In the genomic region with DNA sequence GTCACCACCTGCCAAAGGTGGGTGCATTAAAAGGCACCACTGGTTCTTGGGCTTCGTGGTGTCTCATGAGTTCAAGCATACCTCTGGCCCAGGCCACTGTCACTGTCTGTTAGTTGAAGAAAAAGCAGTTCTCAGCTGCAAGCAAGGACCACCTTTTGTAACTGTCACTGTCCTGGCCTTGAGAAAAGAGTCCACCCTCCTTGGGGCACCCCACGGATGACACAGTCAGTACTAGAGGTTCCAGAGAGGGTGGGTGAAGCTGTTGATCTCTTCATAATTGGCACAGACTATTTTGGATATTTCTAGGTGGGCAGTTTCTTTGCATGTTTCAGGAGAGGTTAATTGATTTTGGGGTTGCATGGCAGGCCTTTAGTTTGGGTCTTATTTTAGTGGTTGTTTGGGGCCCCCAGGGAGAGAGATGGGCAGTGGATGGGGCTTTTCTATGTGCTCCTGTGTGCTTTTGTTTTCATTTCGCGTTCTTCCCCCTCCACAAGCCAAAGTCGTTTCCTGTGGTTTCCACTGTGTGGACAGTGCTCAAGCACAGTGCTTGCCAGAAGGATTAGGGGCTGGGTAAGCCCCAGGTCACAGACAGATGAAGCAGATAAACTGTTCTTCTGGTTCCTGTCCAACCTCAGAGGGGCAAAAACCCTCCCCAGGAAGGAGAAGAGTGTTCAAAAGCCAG, we compare ENCODE assay signal across 9 cellular contexts.
DNase-seq lines count a peak whose midpoint lies in the region; ATAC-seq and TF ChIP-seq lines count a peak whose summit lies in the region.
"Had no signal": no experiment of that assay in that cellular context is flagged by ENCODE, and none has a peak within 500 bp of the region (broad histone marks: within the 10 kb centered on the region; RNA-seq: fewer than 3 reads in every experiment).

No MANE protein-coding gene starts in this region.

- POLR2A ChIA-PET in PC-3 (lab: Charles Lee; ENCODE audit: unreplicated experiment): no interaction called here

- H3K27ac Mint-ChIP-seq in activated T-cell treated with anti-CD3 and anti-CD28 coated beads, Interleukin-2, amount 50 U/mL, for 72 hours: peak overlapping the region; percentile 87
- peak overlapping the region; percentile 88 for H3K27ac Mint-ChIP-seq in T-helper 1 cell treated with Interleukin-12 subunit alpha and Interleukin-12 subunit beta and Interleukin-4 antibody, amounts not matched to agents 30 μg/mL and 1 μg/mL, for 36 hours
- peak overlapping the region; percentile 71 for H3K27ac Mint-ChIP-seq in stimulated activated memory B cell treated with anti-CD40 and anti-IgM and Interleukin-4, amounts not matched to agents 10 μg/mL and 1 μg/mL and 100 μg/mL, for 72 hours
- no peak overlapping the region for H3K27ac Mint-ChIP-seq in GM23338

- no peak overlapping the region for H2AFZ ChIP-seq in GM23338
- no peak overlapping the region for H2AFZ ChIP-seq in PC-3 (ENCODE audit: low read length)

- H3K4me1 Mint-ChIP-seq in activated T-cell treated with anti-CD3 and anti-CD28 coated beads, Interleukin-2, amount 50 U/mL, for 72 hours (ENCODE audit: low read depth): peaks cover 24% of the 10 kb centered on the region
- peaks cover 23% of the 10 kb centered on the region for H3K4me1 Mint-ChIP-seq in T-helper 1 cell treated with Interleukin-12 subunit alpha and Interleukin-12 subunit beta and Interleukin-4 antibody, amounts not matched to agents 30 μg/mL and 1 μg/mL, for 36 hours (ENCODE audit: low read depth)
- peaks cover 27% of the 10 kb centered on the region for H3K4me1 Mint-ChIP-seq in stimulated activated memory B cell treated with anti-CD40 and anti-IgM and Interleukin-4, amounts not matched to agents 10 μg/mL and 1 μg/mL and 100 μg/mL, for 72 hours
- no peaks in the 10 kb centered on the region for H3K4me1 Mint-ChIP-seq in GM23338

- peak overlapping the region; percentile 60 to 83 for H3K4me3 Mint-ChIP-seq in activated T-cell treated with anti-CD3 and anti-CD28 coated beads, Interleukin-2, amount 50 U/mL, for 72 hours
- H3K4me3 Mint-ChIP-seq in T-helper 1 cell treated with Interleukin-12 subunit alpha and Interleukin-12 subunit beta and Interleukin-4 antibody, amounts not matched to agents 30 μg/mL and 1 μg/mL, for 36 hours: peak overlapping the region; percentile 56
- H3K4me3 Mint-ChIP-seq in stimulated activated memory B cell treated with anti-CD40 and anti-IgM and Interleukin-4, amounts not matched to agents 10 μg/mL and 1 μg/mL and 100 μg/mL, for 72 hours: peak overlapping the region; percentile 0
- no peak overlapping the region for H3K4me3 Mint-ChIP-seq in GM23338

- intact Hi-C loops in PC-3 (cut with micrococcal nuclease): no loop called here

- no TSS peak for BruUV-seq in PC-3 (replicated peaks; lab: Mats Ljungman, UMichigan)

- no peaks in the 10 kb centered on the region for H3F3A ChIP-seq in GM23338 (replicated peaks; ENCODE audit: low read depth)
- H3F3A ChIP-seq in PC-3 (ENCODE audit: low read length, unreplicated experiment): no peaks in the 10 kb centered on the region

- H4K20me1 ChIP-seq in GM23338 (replicated peaks; ENCODE audit: insufficient read depth): no peaks in the 10 kb centered on the region
- no peaks in the 10 kb centered on the region for H4K20me1 ChIP-seq in PC-3 (ENCODE audit: low read length)

- H3K9me3 Mint-ChIP-seq in activated T-cell treated with anti-CD3 and anti-CD28 coated beads, Interleukin-2, amount 50 U/mL, for 72 hours: peaks cover 2 to 8% of the 10 kb centered on the region in 2 donors
- no peaks in the 10 kb centered on the region for H3K9me3 Mint-ChIP-seq in T-helper 1 cell treated with Interleukin-12 subunit alpha and Interleukin-12 subunit beta and Interleukin-4 antibody, amounts not matched to agents 30 μg/mL and 1 μg/mL, for 36 hours
- H3K9me3 Mint-ChIP-seq in stimulated activated memory B cell treated with anti-CD40 and anti-IgM and Interleukin-4, amounts not matched to agents 10 μg/mL and 1 μg/mL and 100 μg/mL, for 72 hours: peaks cover 6% of the 10 kb centered on the region
- peaks cover 6% of the 10 kb centered on the region for H3K9me3 Mint-ChIP-seq in GM23338

- H3K79me2 ChIP-seq in GM23338 (replicated peaks; ENCODE audit: insufficient read depth) (no peaks in the 10 kb centered on the region), PC-3 (ENCODE audit: low read length) (no peaks in the 10 kb centered on the region)

- no peak for TF ChIP-seq CTCF in GM23338 (conservative IDR thresholded peaks at IDR 0.05; ENCODE audit: low read depth in 2 of 2)
- TF ChIP-seq CTCF in coronary artery (IDR thresholded peaks at IDR 0.05): no peak
- TF ChIP-seq CTCF in PC-3 (conservative IDR thresholded peaks at IDR 0.05; ENCODE audit: low read depth, low read length): no peak

- ATAC-seq in activated T-cell treated with anti-CD3 and anti-CD28 coated beads, Interleukin-2, amount 50 U/mL, for 72 hours (replicated peaks in 1 of 2): peak; percentile 63 to 83
- ATAC-seq in HG03064 (IDR thresholded peaks at IDR 0.05; ENCODE audit: low read depth, unreplicated experiment) (peak; percentile 92), GM23338 (no peak), PC-3 (no peak)
- ATAC-seq in stimulated activated memory B cell treated with anti-CD40 and anti-IgM and Interleukin-4, amounts not matched to agents 10 μg/mL and 1 μg/mL and 100 μg/mL, for 72 hours: peak; percentile 93

- peak; percentile 16 to 21 for DNase-seq in activated T-cell treated with anti-CD3 and anti-CD28 coated beads, Interleukin-2, amount 50 U/mL, for 72 hours
- no peak for DNase-seq in activated T-cell treated with anti-CD3 and anti-CD28 coated beads, Interleukin-2, amount 50 U/mL, for 48 hours
- DNase-seq in GM23338 (ENCODE audit: low spot score): no peak
- DNase-seq in coronary artery (ENCODE audit: low spot score): no peak
- DNase-seq in PC-3: no peak

- H3K36me3 Mint-ChIP-seq in activated T-cell treated with anti-CD3 and anti-CD28 coated beads, Interleukin-2, amount 50 U/mL, for 72 hours (ENCODE audit: insufficient read depth in 2 of 2): peaks cover 3 to 9% of the 10 kb centered on the region in 2 donors
- H3K36me3 Mint-ChIP-seq in T-helper 1 cell treated with Interleukin-12 subunit alpha and Interleukin-12 subunit beta and Interleukin-4 antibody, amounts not matched to agents 30 μg/mL and 1 μg/mL, for 36 hours (ENCODE audit: low read depth): peaks cover 17% of the 10 kb centered on the region
- H3K36me3 Mint-ChIP-seq in stimulated activated memory B cell treated with anti-CD40 and anti-IgM and Interleukin-4, amounts not matched to agents 10 μg/mL and 1 μg/mL and 100 μg/mL, for 72 hours: peaks cover 9% of the 10 kb centered on the region
- peaks cover 8% of the 10 kb centered on the region; the same call in 2 of the 3 replicates for H3K36me3 Mint-ChIP-seq in GM23338 (ENCODE audit: low read depth)

- H3K9me2 ChIP-seq in GM23338 (ENCODE audit: insufficient read depth) (no peaks in the 10 kb centered on the region), PC-3 (replicated peaks; ENCODE audit: low read length) (no peaks in the 10 kb centered on the region)

- CTCF ChIA-PET in PC-3 (lab: Charles Lee): no interaction called here

- H3K4me2 ChIP-seq in GM23338 (no peak overlapping the region), PC-3 (ENCODE audit: low read length) (no peak overlapping the region)

- no peak overlapping the region for H3K4me3 ChIP-seq in GM23338
- no peak overlapping the region for H3K4me3 ChIP-seq in coronary artery
- H3K4me3 ChIP-seq in PC-3 (ENCODE audit: low read length): no peak overlapping the region
- H3K4me3 ChIP-seq: SK-N-MC had no signal

- no peaks in the 10 kb centered on the region for H3K27me3 ChIP-seq in GM23338 (ENCODE audit: insufficient read depth)
- no peaks in the 10 kb centered on the region for H3K27me3 ChIP-seq in PC-3 (ENCODE audit: low read length)

- no peak overlapping the region for H3K27ac ChIP-seq in GM23338 (ENCODE audit: low read depth)
- H3K27ac ChIP-seq in coronary artery: no peak overlapping the region
- H3K27ac ChIP-seq in PC-3 (ENCODE audit: low read length): no peak overlapping the region
- H3K27ac ChIP-seq: SK-N-MC had no signal

- H3K36me3 ChIP-seq in GM23338 (ENCODE audit: insufficient read depth) (no peaks in the 10 kb centered on the region), PC-3 (ENCODE audit: low read depth, low read length) (no peaks in the 10 kb centered on the region)

- no peaks in the 10 kb centered on the region; the same call in 1 of the 2 replicates for H3K4me1 ChIP-seq in GM23338 (ENCODE audit: insufficient read depth)
- H3K4me1 ChIP-seq in PC-3 (ENCODE audit: insufficient read depth, low read length): no peaks in the 10 kb centered on the region

- no peak overlapping the region for H3K9ac ChIP-seq in PC-3 (ENCODE audit: low read length)

- H3K27me3 Mint-ChIP-seq in activated T-cell treated with anti-CD3 and anti-CD28 coated beads, Interleukin-2, amount 50 U/mL, for 72 hours (ENCODE audit: low read depth): no peaks in the 10 kb centered on the region
- H3K27me3 Mint-ChIP-seq in T-helper 1 cell treated with Interleukin-12 subunit alpha and Interleukin-12 subunit beta and Interleukin-4 antibody, amounts not matched to agents 30 μg/mL and 1 μg/mL, for 36 hours (ENCODE audit: low read depth): no peaks in the 10 kb centered on the region
- H3K27me3 Mint-ChIP-seq in stimulated activated memory B cell treated with anti-CD40 and anti-IgM and Interleukin-4, amounts not matched to agents 10 μg/mL and 1 μg/mL and 100 μg/mL, for 72 hours: no peaks in the 10 kb centered on the region
- no peaks in the 10 kb centered on the region for H3K27me3 Mint-ChIP-seq in GM23338 (ENCODE audit: insufficient read depth, low read depth, poor library complexity)

- H3K9me3 ChIP-seq in PC-3 (ENCODE audit: low read length): no peaks in the 10 kb centered on the region

TF ChIP-seq in GM23338, 12 proteins besides CTCF, POLR2A, EP300 and RAD21 (continues in another document):
- no peak for TF ChIP-seq STAT1 (IDR thresholded peaks at IDR 0.05; ENCODE audit: unreplicated experiment)
- TF ChIP-seq, protein P1, sequence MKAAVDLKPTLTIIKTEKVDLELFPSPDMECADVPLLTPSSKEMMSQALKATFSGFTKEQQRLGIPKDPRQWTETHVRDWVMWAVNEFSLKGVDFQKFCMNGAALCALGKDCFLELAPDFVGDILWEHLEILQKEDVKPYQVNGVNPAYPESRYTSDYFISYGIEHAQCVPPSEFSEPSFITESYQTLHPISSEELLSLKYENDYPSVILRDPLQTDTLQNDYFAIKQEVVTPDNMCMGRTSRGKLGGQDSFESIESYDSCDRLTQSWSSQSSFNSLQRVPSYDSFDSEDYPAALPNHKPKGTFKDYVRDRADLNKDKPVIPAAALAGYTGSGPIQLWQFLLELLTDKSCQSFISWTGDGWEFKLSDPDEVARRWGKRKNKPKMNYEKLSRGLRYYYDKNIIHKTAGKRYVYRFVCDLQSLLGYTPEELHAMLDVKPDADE (IDR thresholded peaks at IDR 0.05): no peak
- TF ChIP-seq EZH2 (IDR thresholded peaks at IDR 0.05; ENCODE audit: low read depth, unreplicated experiment): no peak
- TF ChIP-seq ZNF331 (CRISPR knock-in tag; IDR thresholded peaks at IDR 0.05; ENCODE audit: low read depth): no peak

Comparison
In these comparisons a context has a peak if more than half of its experiments do, and no peak if none do; other contexts are left out.
1. DNase-seq: peak in activated T-cell treated with anti-CD3 and anti-CD28 coated beads, Interleukin-2, amount 50 U/mL, for 72 hours (2 of 2); none in activated T-cell treated with anti-CD3 and anti-CD28 coated beads, Interleukin-2, amount 50 U/mL, for 48 hours (0 of 2), GM23338 (single experiment), coronary artery (single experiment) and PC-3 (single experiment).
2. ATAC-seq: peak in activated T-cell treated with anti-CD3 and anti-CD28 coated beads, Interleukin-2, amount 50 U/mL, for 72 hours (2 of 2), HG03064 (single experiment) and stimulated activated memory B cell treated with anti-CD40 and anti-IgM and Interleukin-4, amounts not matched to agents 10 μg/mL and 1 μg/mL and 100 μg/mL, for 72 hours (single experiment); none in GM23338 (single experiment) and PC-3 (single experiment).